Comparison of ENCODE assay signal across 22 cellular contexts in genomic region chr6:144944121-144944520, GRCh38.
"Had no signal": no experiment of that assay in that cellular context is flagged by ENCODE, and none has a peak within 500 bp of the region (broad histone marks: within the 10 kb centered on the region; RNA-seq: fewer than 3 reads in every experiment).

No MANE protein-coding gene starts in this region.

- H3K27ac ChIP-seq: coronary artery, dorsolateral prefrontal cortex, esophagus muscularis mucosa, foreskin keratinocyte, gastroesophageal sphincter, heart left ventricle, left lung, lower lobe of right lung had no signal

- FAIRE-seq: colon, endothelial cell of umbilical vein, frontal cortex, islet of Langerhans, keratinocyte had no signal

- H3K4me1 ChIP-seq: esophagus muscularis mucosa, foreskin keratinocyte, gastroesophageal sphincter, heart left ventricle, left lung, lower lobe of right lung had no signal

- H3K27me3 ChIP-seq: dorsolateral prefrontal cortex, esophagus muscularis mucosa, gastroesophageal sphincter, heart left ventricle, left lung had no signal

- H3K9me3 ChIP-seq: esophagus muscularis mucosa, gastroesophageal sphincter, heart left ventricle, left lung, lower lobe of right lung, mucosa of descending colon had no signal

- DNase-seq: dermis blood vessel endothelial cell; dorsolateral prefrontal cortex; effector CD4-positive, alpha-beta T cell; effector memory CD4-positive, alpha-beta T cell; foreskin keratinocyte; heart left ventricle; hippocampal formation; left cardiac atrium; left lung; left ventricle myocardium superior; lower lobe of right lung; mesenchymal stem cell; naive B cell had no signal

- H3K36me3 ChIP-seq: esophagus muscularis mucosa, gastroesophageal sphincter, heart left ventricle, left lung, lower lobe of right lung had no signal

- ATAC-seq: foreskin keratinocyte, gastroesophageal sphincter, heart left ventricle, left cardiac atrium, left lung, left ventricle myocardium superior, lower lobe of right lung, mucosa of descending colon had no signal

- H3K4me3 ChIP-seq: coronary artery, dorsolateral prefrontal cortex, esophagus muscularis mucosa, gastroesophageal sphincter, heart left ventricle, left lung, lower lobe of right lung, mucosa of descending colon had no signal
